Comparison of ENCODE assay signal across 8 cellular contexts in genomic region chr22:23070418-23071162, GRCh38. TPM values are rescaled to one million over a fixed set of nuclear protein-coding genes. Genes with fewer than 3 reads are reported as not detected.
DNase-seq lines count a peak whose midpoint lies in the region; ATAC-seq and TF ChIP-seq lines count a peak whose summit lies in the region.

Gene GNAZ (plus strand): TSS chr22:23070519. CDS start chr22:23095696, 25,177 bp downstream.

- peak within 1 kb of the TSS; percentile 81 to 91 for H3K4me3 Mint-ChIP-seq in CD14-positive monocyte
- peak within 1 kb of the TSS; percentile 65 for H3K4me3 Mint-ChIP-seq in activated naive CD8-positive, alpha-beta T cell treated with anti-CD3 and anti-CD28 coated beads, Interleukin-2, amount 10 ng/mL, durations not matched to agents 7 days and 5 days

- H3K4me1 ChIP-seq in right cardiac atrium (ENCODE audit: control insufficient read depth, insufficient read depth, low read length): peaks cover 2% of the 10 kb centered on the region
- peaks cover 4% of the 10 kb centered on the region for H3K4me1 ChIP-seq in rectal smooth muscle tissue (ENCODE audit: control insufficient read depth, insufficient read depth, low read length)

- no peaks in the 10 kb centered on the region for H3K36me3 ChIP-seq in rectal smooth muscle tissue (ENCODE audit: control insufficient read depth, insufficient read depth, low read length)

- no peak for TF ChIP-seq CTCF in CD14-positive monocyte (IDR thresholded peaks at IDR 0.05)

- WGBS in right cardiac atrium: 2% methylated on average over 83 of the region's 83 CpGs

- H3K27ac ChIP-seq in right cardiac atrium (ENCODE audit: low read length): no peak within 1 kb of the TSS
- H3K27ac ChIP-seq in rectal smooth muscle tissue (ENCODE audit: low read depth, low read length): no peak within 1 kb of the TSS

- peaks cover 8% of the 10 kb centered on the region for H3K4me1 Mint-ChIP-seq in CD14-positive monocyte
- peaks cover 2% of the 10 kb centered on the region for H3K4me1 Mint-ChIP-seq in activated naive CD8-positive, alpha-beta T cell treated with anti-CD3 and anti-CD28 coated beads, Interleukin-2, amount 10 ng/mL, durations not matched to agents 7 days and 5 days

- H3K9me3 Mint-ChIP-seq in CD14-positive monocyte: peaks cover 0 to 6% (median 4%) of the 10 kb centered on the region in 7 donors
- no peaks in the 10 kb centered on the region for H3K9me3 Mint-ChIP-seq in activated naive CD8-positive, alpha-beta T cell treated with anti-CD3 and anti-CD28 coated beads, Interleukin-2, amount 10 ng/mL, durations not matched to agents 7 days and 5 days

- peak within 1 kb of the TSS; percentile 66 for H3K4me3 ChIP-seq in right cardiac atrium (ENCODE audit: low read length)
- H3K4me3 ChIP-seq in rectal smooth muscle tissue (ENCODE audit: low read length): peak within 1 kb of the TSS; percentile 82

- peaks cover 38 to 55% (median 43%) of the 10 kb centered on the region in 3 donors for H3K27me3 Mint-ChIP-seq in CD14-positive monocyte (ENCODE audit: low read depth in 3 of 3)
- peaks cover 45% of the 10 kb centered on the region for H3K27me3 Mint-ChIP-seq in activated naive CD8-positive, alpha-beta T cell treated with anti-CD3 and anti-CD28 coated beads, Interleukin-2, amount 10 ng/mL, durations not matched to agents 7 days and 5 days

- DNase-seq in CD14-positive monocyte (ENCODE audit: low spot score): peak; percentile 45
- peak; percentile 45 for DNase-seq in NCI-H2171 (lab: John Stamatoyannopoulos, UW)
- no peak for DNase-seq in activated naive CD8-positive, alpha-beta T cell treated with anti-CD3 and anti-CD28 coated beads, Interleukin-2, amount 10 ng/mL, durations not matched to agents 7 days and 5 days
- DNase-seq in right cardiac atrium: peak in 2 of 3 donors; percentile 73 to 75
- no peak for DNase-seq in SW 1271 (lab: John Stamatoyannopoulos, UW)
- DNase-seq in DMS114 treated with DMSO at 0.1 percent for 48 hours (lab: John Stamatoyannopoulos, UW; ENCODE audit: unreplicated experiment): no peak

- H3K27me3 ChIP-seq in right cardiac atrium (ENCODE audit: control insufficient read depth, insufficient read depth) (no peaks in the 10 kb centered on the region), rectal smooth muscle tissue (ENCODE audit: control insufficient read depth, insufficient read depth, low read length) (no peaks in the 10 kb centered on the region)

- H3K27ac Mint-ChIP-seq in CD14-positive monocyte: peak within 1 kb of the TSS in 4 of 7 donors; percentile 27 to 68 (median 49)
- peak within 1 kb of the TSS; percentile 47 for H3K27ac Mint-ChIP-seq in activated naive CD8-positive, alpha-beta T cell treated with anti-CD3 and anti-CD28 coated beads, Interleukin-2, amount 10 ng/mL, durations not matched to agents 7 days and 5 days

- POLR2A ChIA-PET in activated naive CD8-positive, alpha-beta T cell treated with anti-CD3 and anti-CD28 coated beads, Interleukin-2, amount 10 ng/mL, durations not matched to agents 7 days and 5 days (lab: Charles Lee): no interaction called here

- H3K9me3 ChIP-seq in right cardiac atrium (ENCODE audit: control insufficient read depth, low read length): no peaks in the 10 kb centered on the region

- no peak within 1 kb of the TSS for H3K9ac ChIP-seq in rectal smooth muscle tissue (ENCODE audit: low read length)

- intact Hi-C loops in CD14-positive monocyte (cut with micrococcal nuclease): no loop called here
- intact Hi-C loops in right cardiac atrium (cut with DNase I): no loop called here

- peak; percentile 21 for ATAC-seq in GM19324 (IDR thresholded peaks at IDR 0.05; ENCODE audit: low FRiP score, unreplicated experiment)
- peak; percentile 53 for ATAC-seq in activated naive CD8-positive, alpha-beta T cell treated with anti-CD3 and anti-CD28 coated beads, Interleukin-2, amount 10 ng/mL, durations not matched to agents 7 days and 5 days (ENCODE audit: low read depth)
- ATAC-seq in right cardiac atrium: peak in 1 of 2 donors; percentile 17

- peaks cover 0 to 3% of the 10 kb centered on the region in 2 donors for H3K36me3 Mint-ChIP-seq in CD14-positive monocyte
- no peaks in the 10 kb centered on the region for H3K36me3 Mint-ChIP-seq in activated naive CD8-positive, alpha-beta T cell treated with anti-CD3 and anti-CD28 coated beads, Interleukin-2, amount 10 ng/mL, durations not matched to agents 7 days and 5 days

RNA-seq across cellular contexts. Expression of gene GNAZ, which starts in this region (rescaled TPM):
- polyA plus RNA-seq in CD14-positive monocyte: under 1 TPM in 1 of 2 donors, not detected in 1; 0.04 TPM
- under 1 TPM; 0.20 to 0.22 TPM for total RNA-seq in activated naive CD8-positive, alpha-beta T cell treated with anti-CD3 and anti-CD28 coated beads, Interleukin-2, amount 10 ng/mL, durations not matched to agents 7 days and 5 days
- total RNA-seq in right cardiac atrium: 1 to 10 TPM; 2.2 to 3.5 (median 3.1) TPM
- 2.0 TPM for polyA plus RNA-seq in right cardiac atrium

Comparison
In these comparisons a context has a peak if more than half of its experiments do, and no peak if none do; other contexts are left out.
1. Peak in DNase-seq in CD14-positive monocyte; RNA of the gene not detected or under 1 TPM.
2. Peak in ATAC-seq in activated naive CD8-positive, alpha-beta T cell treated with anti-CD3 and anti-CD28 coated beads, Interleukin-2, amount 10 ng/mL, durations not matched to agents 7 days and 5 days; RNA of the gene not detected or under 1 TPM.
3. DNase-seq: peak in NCI-H2171 (single experiment) and right cardiac atrium (2 of 3); none in activated naive CD8-positive, alpha-beta T cell treated with anti-CD3 and anti-CD28 coated beads, Interleukin-2, amount 10 ng/mL, durations not matched to agents 7 days and 5 days (single experiment), SW 1271 (0 of 2) and DMS114 treated with DMSO at 0.1 percent for 48 hours (single experiment).